ENCODE assay signal across 23 cellular contexts in the genomic region with DNA sequence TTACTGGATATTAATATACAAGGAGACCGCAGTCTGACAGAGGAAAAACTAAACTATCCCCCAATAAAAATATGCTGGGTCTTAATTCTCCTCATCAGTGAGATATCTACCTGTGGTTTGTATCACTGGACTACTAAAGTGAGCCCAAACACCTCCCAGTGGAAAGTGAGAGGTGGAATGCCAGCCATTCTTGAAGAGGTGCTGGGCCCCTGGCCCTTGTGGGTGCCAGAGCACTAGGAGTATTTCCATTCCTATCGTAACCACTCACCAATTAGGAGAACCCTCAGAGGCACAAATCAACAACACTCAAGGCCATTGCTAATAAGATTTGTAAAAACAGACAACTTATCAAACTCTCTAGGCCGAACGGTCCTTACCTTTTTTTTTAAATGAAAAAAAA.
"Had no signal": no experiment of that assay in that cellular context is flagged by ENCODE, and none has a peak within 500 bp of the region (broad histone marks: within the 10 kb centered on the region; RNA-seq: fewer than 3 reads in every experiment).

No MANE protein-coding gene starts in this region.

- DNase-seq: activated CD4-positive, alpha-beta memory T cell treated with anti-CD3 and anti-CD28 coated beads, Interleukin-2, amount 10 ng/mL, durations not matched to agents 7 days and 5 days; activated CD4-positive, alpha-beta T cell treated with anti-CD3 and anti-CD28 coated beads for 36 hours; activated CD4-positive, alpha-beta T cell treated with anti-CD3 and anti-CD28 coated beads, Interleukin-2, amount 10 ng/mL, durations not matched to agents 7 days and 5 days; activated CD4-positive, alpha-beta T cell treated with anti-CD3 and anti-CD28 coated beads, Interleukin-2, amount 50 U/mL, for 4 hours; activated CD8-positive, alpha-beta memory T cell treated with anti-CD3 and anti-CD28 coated beads, Interleukin-2, amount 50 U/mL, for 48 hours; activated gamma-delta T cell; activated naive CD4-positive, alpha-beta T cell treated with anti-CD3 and anti-CD28 coated beads, Interleukin-2, amount 50 U/mL, for 16 hours; activated naive CD4-positive, alpha-beta T cell treated with Interleukin-2 at 50 U/mL for 16 hours; activated T-cell treated with anti-CD3 and anti-CD28 coated beads for 4 hours; activated T-cell treated with anti-CD3 and anti-CD28 coated beads, Interleukin-2, amount 50 U/mL, for 24 hours; activated T-cell treated with anti-CD3 and anti-CD28 coated beads, Interleukin-2, amount 50 U/mL, for 72 hours; amniotic stem cell; anterior cingulate cortex; brain microvascular endothelial cell; dorsolateral prefrontal cortex; effector memory CD4-positive, alpha-beta T cell; endodermal cell; foreskin fibroblast; head of caudate nucleus; T-helper 2 cell had no signal

- H3K27me3 ChIP-seq: brain microvascular endothelial cell, dorsolateral prefrontal cortex had no signal

- H3K4me3 ChIP-seq: coronary artery, dorsolateral prefrontal cortex had no signal

- H3K36me3 ChIP-seq: brain microvascular endothelial cell had no signal

- ATAC-seq: activated CD4-positive, alpha-beta T cell treated with anti-CD3 and anti-CD28 coated beads for 36 hours; activated CD4-positive, CD25-positive, alpha-beta regulatory T cell treated with anti-CD3 and anti-CD28 coated beads, Interleukin-2, amount 50 U/mL, for 24 hours; activated T-cell treated with anti-CD3 and anti-CD28 coated beads, Interleukin-2, amount 50 U/mL, for 72 hours; esophagus mucosa had no signal

- H3K27ac ChIP-seq: brain microvascular endothelial cell, coronary artery, dorsolateral prefrontal cortex had no signal
